13 cellular contexts compared by ENCODE assay signal in genomic region chr13:112346173-112346898, GRCh38. TPM values are rescaled to one million over a fixed set of nuclear protein-coding genes. Genes with fewer than 3 reads are reported as not detected.
A peak's percentile ranks its signal among the peaks of the same experiment; 100 is the strongest.
DNase-seq lines count a peak whose midpoint lies in the region; TF ChIP-seq lines count a peak whose summit lies in the region.
"Had no signal": no experiment of that assay in that cellular context is flagged by ENCODE, and none has a peak within 500 bp of the region (broad histone marks: within the 10 kb centered on the region; RNA-seq: fewer than 3 reads in every experiment).

No MANE protein-coding gene starts in this region.

- TF ChIP-seq CTCF in ascending aorta (IDR thresholded peaks at IDR 0.05) (no peak), osteocyte (IDR thresholded peaks at IDR 0.05) (no peak)

- no peak overlapping the region for H3K4me3 Mint-ChIP-seq in osteocyte (ENCODE audit: unreplicated experiment)

- no peak overlapping the region for H3K27ac ChIP-seq in ascending aorta
- H3K27ac ChIP-seq in caudate nucleus (ENCODE audit: low read depth, low read length) = no peak overlapping the region
- H3K27ac ChIP-seq: dorsolateral prefrontal cortex had no signal

- H3K4me3 ChIP-seq in MG63 (no peak overlapping the region), ascending aorta (no peak overlapping the region)
- H3K4me3 ChIP-seq: dorsolateral prefrontal cortex, smooth muscle cell had no signal

- H3K27me3 ChIP-seq in MG63 = peaks cover 3% of the 10 kb centered on the region; the same call in 1 of the 2 replicates
- H3K27me3 ChIP-seq in ascending aorta = no peaks in the 10 kb centered on the region

- H3K36me3 ChIP-seq in MG63 (no peaks in the 10 kb centered on the region), ascending aorta (no peaks in the 10 kb centered on the region)

- H3K9me3 Mint-ChIP-seq in osteocyte (ENCODE audit: unreplicated experiment) = no peaks in the 10 kb centered on the region
- H3K9me3 Mint-ChIP-seq: activated naive CD4-positive, alpha-beta T cell treated with anti-CD3 and anti-CD28 coated beads, Interleukin-2, amount 50 U/mL, for 72 hours had no signal

- intact Hi-C loops in ascending aorta (cut with DNase I) = no loop called here

- DNase-seq in DMS 273 treated with DMSO at 0.1 percent for 48 hours (lab: John Stamatoyannopoulos, UW) (peak; percentile 6), MG63 (peak; percentile 30), NCI-H524 treated with DMSO at 0.1 percent for 48 hours (lab: John Stamatoyannopoulos, UW) (peak; percentile 87), iris pigment epithelial cell (ENCODE audit: low read depth) (peak; percentile 2), ascending aorta (ENCODE audit: low spot score in 2 of 2) (no peak), caudate nucleus (lab: John Stamatoyannopoulos, UW) (no peak), osteocyte (ENCODE audit: extremely low spot score, unreplicated experiment) (no peak), hippocampal formation (lab: John Stamatoyannopoulos, UW) (no peak)
- DNase-seq: activated CD4-positive, CD25-positive, alpha-beta regulatory T cell; KG1 had no signal

- H3K9me3 ChIP-seq in MG63 (no peaks in the 10 kb centered on the region), ascending aorta (no peaks in the 10 kb centered on the region)

- peaks cover 13% of the 10 kb centered on the region for H3K27me3 Mint-ChIP-seq in osteocyte (ENCODE audit: unreplicated experiment)

- H3K4me1 Mint-ChIP-seq in osteocyte (ENCODE audit: unreplicated experiment) = no peaks in the 10 kb centered on the region

- H3K36me3 Mint-ChIP-seq in osteocyte (ENCODE audit: unreplicated experiment) = no peaks in the 10 kb centered on the region
- H3K36me3 Mint-ChIP-seq: activated naive CD4-positive, alpha-beta T cell treated with anti-CD3 and anti-CD28 coated beads, Interleukin-2, amount 50 U/mL, for 72 hours had no signal

- no peak overlapping the region for H3K27ac Mint-ChIP-seq in osteocyte (ENCODE audit: unreplicated experiment)
- H3K27ac Mint-ChIP-seq: activated naive CD4-positive, alpha-beta T cell treated with anti-CD3 and anti-CD28 coated beads, Interleukin-2, amount 50 U/mL, for 72 hours had no signal

- H3K4me1 ChIP-seq in ascending aorta = no peaks in the 10 kb centered on the region

RNA-seq across cellular contexts. Expression of gene SPACA7, which starts 29.8 kb away (rescaled TPM):
- total RNA-seq in MG63 (2014; rRNA removed; shearing (Covaris generic); ENCODE audit: low replicate concordance) = not detected in 2 replicates
- total RNA-seq in ascending aorta (not detected), osteocyte (not detected in 2 replicates)
- total RNA-seq: activated naive CD4-positive, alpha-beta T cell treated with anti-CD3 and anti-CD28 coated beads, Interleukin-2, amount 50 U/mL, for 72 hours; dorsolateral prefrontal cortex; smooth muscle cell had no signal

Comparison
In these comparisons a context has a peak if more than half of its experiments do, and no peak if none do; other contexts are left out.
1. DNase-seq: peak in DMS 273 treated with DMSO at 0.1 percent for 48 hours (single experiment), MG63 (single experiment), NCI-H524 treated with DMSO at 0.1 percent for 48 hours (single experiment) and iris pigment epithelial cell (single experiment); none in ascending aorta (0 of 2), caudate nucleus (0 of 61), osteocyte (single experiment) and hippocampal formation (0 of 2).